In the genomic region with DNA sequence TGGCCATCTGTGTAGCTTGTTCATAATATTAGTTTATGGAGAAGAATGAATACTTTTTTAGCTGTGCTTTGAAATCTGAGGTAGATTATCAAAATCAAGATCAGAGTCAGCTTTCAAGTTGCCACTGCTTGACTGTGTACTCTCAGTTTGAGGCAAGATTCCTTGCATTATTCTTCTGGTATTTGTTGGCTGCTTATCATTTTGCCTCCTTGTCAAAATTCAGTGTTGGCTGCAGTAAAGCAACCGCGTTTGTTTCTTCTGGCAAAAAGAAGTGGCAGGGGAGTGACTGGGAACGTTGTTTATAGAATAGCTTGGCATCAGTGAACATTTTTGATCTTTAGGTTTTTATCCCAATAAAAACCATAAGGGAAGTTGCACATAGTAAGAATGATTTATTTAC, we compare ENCODE assay signal across 31 cellular contexts.
DNase-seq lines count a peak whose midpoint lies in the region; ATAC-seq, FAIRE-seq and TF ChIP-seq lines count a peak whose summit lies in the region.
"Had no signal": no experiment of that assay in that cellular context is flagged by ENCODE, and none has a peak within 500 bp of the region (broad histone marks: within the 10 kb centered on the region; RNA-seq: fewer than 3 reads in every experiment).

No MANE protein-coding gene starts in this region.

- no peak overlapping the region for H3K27ac ChIP-seq in brain microvascular endothelial cell
- no peak overlapping the region for H3K27ac ChIP-seq in keratinocyte (ENCODE audit: control insufficient read depth, insufficient read depth, low read length)
- H3K27ac ChIP-seq in OCI-LY7 (ENCODE audit: low read depth, low read length, poor library complexity, severe bottlenecking): no peak overlapping the region
- H3K27ac ChIP-seq: BLaER1, cardiac muscle cell, HL-60, neutrophil, WERI-Rb-1 had no signal

- no peak overlapping the region for H3K9ac ChIP-seq in keratinocyte (ENCODE audit: control insufficient read depth, extremely low read depth, insufficient read depth, low read length)
- H3K9ac ChIP-seq: BLaER1 had no signal

- POLR2A ChIA-PET in activated CD8-positive, alpha-beta T cell treated with anti-CD3 and anti-CD28 coated beads for 36 hours (lab: Charles Lee): no interaction called here
- POLR2A ChIA-PET in HEK293T (lab: Yijun Ruan, JAX): no interaction called here
- POLR2A ChIA-PET in OCI-LY7 (lab: Charles Lee): no interaction called here

- in situ Hi-C loops in brain microvascular endothelial cell (cut with HindIII; ENCODE audit: low pct_ligation_motif_present, low sequenced_read_pairs): no loop called here

- intact Hi-C loops in activated CD8-positive, alpha-beta T cell treated with anti-CD3 and anti-CD28 coated beads for 36 hours (cut with micrococcal nuclease): no loop called here
- intact Hi-C loops in OCI-LY7 (cut with micrococcal nuclease; ENCODE audit: unreplicated experiment): no loop called here

- H3K9me1 ChIP-seq in keratinocyte (ENCODE audit: control insufficient read depth, extremely low read depth, insufficient read depth, low read length): no peaks in the 10 kb centered on the region

- no peaks in the 10 kb centered on the region for H3K27me3 ChIP-seq in brain microvascular endothelial cell (replicated peaks)
- no peaks in the 10 kb centered on the region for H3K27me3 ChIP-seq in keratinocyte (ENCODE audit: control insufficient read depth, extremely low read depth, insufficient read depth, low read length)
- H3K27me3 ChIP-seq: BLaER1, cardiac muscle cell, gastroesophageal sphincter, neutrophil, tibial nerve had no signal

- H3K9me3 Mint-ChIP-seq in activated CD8-positive, alpha-beta T cell treated with anti-CD3 and anti-CD28 coated beads for 36 hours: no peaks in the 10 kb centered on the region
- H3K9me3 Mint-ChIP-seq: activated CD4-positive, alpha-beta T cell treated with anti-CD3 and anti-CD28 coated beads, Interleukin-2, amount 10 ng/mL, durations not matched to agents 7 days and 5 days; GM23338 had no signal

- H3K4me3 ChIP-seq in LNCaP clone FGC (ENCODE audit: low read depth, low read length) (no peak overlapping the region), brain microvascular endothelial cell (ENCODE audit: low read depth, low read length) (no peak overlapping the region), keratinocyte (ENCODE audit: control insufficient read depth in 2 of 3, extremely low read depth in 1 of 3, insufficient read depth in 2 of 3, low read depth in 1 of 3, low read length in 3 of 3) (no peak overlapping the region), OCI-LY7 (ENCODE audit: low read depth, low read length, poor library complexity, severe bottlenecking) (no peak overlapping the region)
- H3K4me3 ChIP-seq: BLaER1, cardiac muscle cell, gastroesophageal sphincter, GM23338, lung, tibial nerve had no signal

- no peak overlapping the region for H3K4me3 Mint-ChIP-seq in activated CD8-positive, alpha-beta T cell treated with anti-CD3 and anti-CD28 coated beads for 36 hours
- H3K4me3 Mint-ChIP-seq: activated CD4-positive, alpha-beta T cell treated with anti-CD3 and anti-CD28 coated beads, Interleukin-2, amount 10 ng/mL, durations not matched to agents 7 days and 5 days; activated naive CD8-positive, alpha-beta T cell treated with anti-CD3 and anti-CD28 coated beads for 36 hours; GM23338; T-helper 2 cell treated with Interferon-gamma antibody and Interleukin-4, amounts not matched to agents 5 μg/mL and 100 μg/mL, for 36 hours had no signal

- peak overlapping the region; percentile 79 for H2AFZ ChIP-seq in keratinocyte (ENCODE audit: control insufficient read depth, low read length)
- no peak overlapping the region for H2AFZ ChIP-seq in OCI-LY7 (ENCODE audit: low read length)
- H2AFZ ChIP-seq: GM23338 had no signal

- dilution Hi-C loops in keratinocyte (cut with MboI; ENCODE audit: extremely low pct_ligation_motif_present, low sequenced_read_pairs): no loop called here

- H3K9me3 ChIP-seq in keratinocyte (ENCODE audit: control insufficient read depth, low read depth, low read length) (no peaks in the 10 kb centered on the region), OCI-LY7 (ENCODE audit: low read length) (no peaks in the 10 kb centered on the region)
- H3K9me3 ChIP-seq: neutrophil, tibial nerve had no signal

- TF ChIP-seq CTCF in LNCaP clone FGC (IDR thresholded peaks at IDR 0.05; ENCODE audit: control insufficient read depth, extremely low read depth, insufficient read depth) (no peak), brain microvascular endothelial cell (IDR thresholded peaks at IDR 0.05; ENCODE audit: low read depth, low read length, missing control alignments) (no peak), keratinocyte (optimal IDR thresholded peaks at IDR 0.05 in 1 of 3, IDR thresholded peaks at IDR 0.05 in 1 of 3, conservative IDR thresholded peaks at IDR 0.05 in 1 of 3; ENCODE audit: extremely low read depth in 1 of 3, insufficient read depth in 2 of 3, low read length in 3 of 3) (no peak), OCI-LY7 (conservative IDR thresholded peaks at IDR 0.05; ENCODE audit: low read length) (no peak)
- TF ChIP-seq CTCF in activated CD8-positive, alpha-beta T cell treated with anti-CD3 and anti-CD28 coated beads for 36 hours (IDR thresholded peaks at IDR 0.05): no peak

- no peaks in the 10 kb centered on the region for H3K4me1 Mint-ChIP-seq in activated CD8-positive, alpha-beta T cell treated with anti-CD3 and anti-CD28 coated beads for 36 hours (ENCODE audit: low read depth)
- H3K4me1 Mint-ChIP-seq: GM23338 had no signal

- H3K79me2 ChIP-seq in keratinocyte (ENCODE audit: control insufficient read depth, insufficient read depth, low read length): no peaks in the 10 kb centered on the region
- H3K79me2 ChIP-seq in OCI-LY7 (ENCODE audit: insufficient read depth, low read depth, low read length): no peaks in the 10 kb centered on the region

- no peaks in the 10 kb centered on the region for H3K36me3 ChIP-seq in brain microvascular endothelial cell (replicated peaks)
- H3K36me3 ChIP-seq in keratinocyte (ENCODE audit: control insufficient read depth in 2 of 2, extremely low read depth in 1 of 2, insufficient read depth in 2 of 2, low read length in 2 of 2): no peaks in the 10 kb centered on the region
- H3K36me3 ChIP-seq in OCI-LY7 (ENCODE audit: insufficient read depth, low read length): no peaks in the 10 kb centered on the region
- H3K36me3 ChIP-seq: BLaER1, cardiac muscle cell, gastroesophageal sphincter, neutrophil, tibial nerve, WERI-Rb-1 had no signal

- CTCF ChIA-PET in activated CD8-positive, alpha-beta T cell treated with anti-CD3 and anti-CD28 coated beads for 36 hours (lab: Charles Lee): no interaction called here
- CTCF ChIA-PET in HEK293T (lab: Yijun Ruan, JAX): interaction anchor here (0.5 kb wide), 1 partner anchor 200 kb away, joined by 3 read pairs; no protein-coding TSS in a partner anchor
- CTCF ChIA-PET in OCI-LY7 (lab: Charles Lee; ENCODE audit: unreplicated experiment): no interaction called here

- H3K4me1 ChIP-seq in keratinocyte (ENCODE audit: control insufficient read depth, extremely low read depth, insufficient read depth, low read length) (peaks cover 5% of the 10 kb centered on the region), OCI-LY7 (ENCODE audit: insufficient read depth, low read length, poor library complexity, severe bottlenecking) (no peaks in the 10 kb centered on the region)
- H3K4me1 ChIP-seq: gastroesophageal sphincter had no signal

- no peaks in the 10 kb centered on the region for H3K9me2 ChIP-seq in OCI-LY7 (ENCODE audit: insufficient read depth, low read length)

- peak; percentile 8 for DNase-seq in A172 (ENCODE audit: low spot score)
- peak; percentile 2 for DNase-seq in LNCaP clone FGC (ENCODE audit: low read depth)
- peak; percentile 20 for DNase-seq in brain microvascular endothelial cell
- DNase-seq in keratinocyte (ENCODE audit: low read depth, low spot score): no peak
- no peak for DNase-seq in left lobe of liver (ENCODE audit: low spot score)
- no peak for DNase-seq in activated CD8-positive, alpha-beta T cell treated with anti-CD3 and anti-CD28 coated beads for 36 hours
- DNase-seq in HEK293T (ENCODE audit: extremely low spot score): no peak
- DNase-seq in OCI-LY7 (ENCODE audit: low spot score): no peak
- DNase-seq: 8988T; activated CD4-positive, alpha-beta T cell treated with anti-CD3 and anti-CD28 coated beads, Interleukin-2, amount 10 ng/mL, durations not matched to agents 7 days and 5 days; activated CD8-positive, alpha-beta memory T cell treated with anti-CD3 and anti-CD28 coated beads, Interleukin-2, amount 50 U/mL, for 48 hours; activated naive CD8-positive, alpha-beta T cell treated with anti-CD3 and anti-CD28 coated beads for 36 hours; Caco-2; NCI-H2081 treated with DMSO at 0.1 percent for 48 hours; NK-92 treated with Interleukin-12 subunit alpha and Interleukin-12 subunit beta, amount 100 ng/mL, for 24 hours; small intestine; stimulated activated CD4-positive, alpha-beta T cell treated with anti-CD3 and anti-CD28 coated beads, Interleukin-2, amount 100 ng/mL, for 48 hours; stimulated activated naive CD8-positive, alpha-beta T cell treated with anti-CD3 and anti-CD28 coated beads, Interleukin-15, Interleukin-2, amounts not matched to agents 100 U/mL and 50 U/mL, for 24 hours; WERI-Rb-1 had no signal

- H3K4me2 ChIP-seq in keratinocyte (ENCODE audit: control insufficient read depth, extremely low read depth, insufficient read depth, low read depth, low read length): no peak overlapping the region
- no peak overlapping the region for H3K4me2 ChIP-seq in OCI-LY7 (ENCODE audit: low read length)
- H3K4me2 ChIP-seq: GM23338 had no signal

- H3K27me3 Mint-ChIP-seq in activated CD8-positive, alpha-beta T cell treated with anti-CD3 and anti-CD28 coated beads for 36 hours: no peaks in the 10 kb centered on the region
- H3K27me3 Mint-ChIP-seq: activated CD4-positive, alpha-beta T cell treated with anti-CD3 and anti-CD28 coated beads, Interleukin-2, amount 10 ng/mL, durations not matched to agents 7 days and 5 days; activated naive CD8-positive, alpha-beta T cell treated with anti-CD3 and anti-CD28 coated beads for 36 hours had no signal

- no TSS peak for BruUV-seq in OCI-LY7 (replicated peaks; lab: Mats Ljungman, UMichigan)

- FAIRE-seq in keratinocyte (lab: Jason Lieb, UNC): no peak
- FAIRE-seq: endothelial cell of umbilical vein, HepG2, small intestine had no signal

- no peak for ATAC-seq in left lobe of liver
- ATAC-seq in activated CD8-positive, alpha-beta T cell treated with anti-CD3 and anti-CD28 coated beads for 36 hours: no peak
- ATAC-seq: gastroesophageal sphincter; GM23338; HepG2; stimulated activated naive CD8-positive, alpha-beta T cell treated with anti-CD3 and anti-CD28 coated beads, Interleukin-15, Interleukin-2, amounts not matched to agents 100 U/mL and 50 U/mL, for 24 hours had no signal

- H3K36me3 Mint-ChIP-seq in activated CD8-positive, alpha-beta T cell treated with anti-CD3 and anti-CD28 coated beads for 36 hours (ENCODE audit: low read depth): no peaks in the 10 kb centered on the region
- H3K36me3 Mint-ChIP-seq: activated naive CD8-positive, alpha-beta T cell treated with anti-CD3 and anti-CD28 coated beads for 36 hours had no signal

- H3K27ac Mint-ChIP-seq in activated CD8-positive, alpha-beta T cell treated with anti-CD3 and anti-CD28 coated beads for 36 hours: no peak overlapping the region
- H3K27ac Mint-ChIP-seq: activated CD4-positive, alpha-beta T cell treated with anti-CD3 and anti-CD28 coated beads, Interleukin-2, amount 10 ng/mL, durations not matched to agents 7 days and 5 days; activated naive CD8-positive, alpha-beta T cell treated with anti-CD3 and anti-CD28 coated beads for 36 hours; activated T-helper 2 cell treated with anti-CD3 and anti-CD28 coated beads, Interferon-gamma antibody, Interleukin-2, Interleukin-4, amounts not matched to agents 10 μg/mL and 5 μg/mL and 100 μg/mL, durations not matched to agents 14 hours and 24 hours and 36 hours; GM23338; T-helper 2 cell treated with Interferon-gamma antibody and Interleukin-4, amounts not matched to agents 5 μg/mL and 100 μg/mL, for 36 hours had no signal

- H4K20me1 ChIP-seq in keratinocyte (ENCODE audit: control insufficient read depth, extremely low read depth, insufficient read depth, low read length): no peaks in the 10 kb centered on the region
- no peaks in the 10 kb centered on the region for H4K20me1 ChIP-seq in OCI-LY7 (ENCODE audit: insufficient read depth, low read length)
- H4K20me1 ChIP-seq: BLaER1 had no signal

Comparison
In these comparisons a context has a peak if more than half of its experiments do, and no peak if none do; other contexts are left out.
1. DNase-seq: peak in A172 (single experiment), LNCaP clone FGC (single experiment) and brain microvascular endothelial cell (single experiment); none in keratinocyte (single experiment), left lobe of liver (single experiment), activated CD8-positive, alpha-beta T cell treated with anti-CD3 and anti-CD28 coated beads for 36 hours (single experiment), HEK293T (single experiment) and OCI-LY7 (single experiment).